8 cellular contexts compared by ENCODE assay signal in genomic region chr4:158193171-158193749, GRCh38. TPM values are rescaled to one million over a fixed set of nuclear protein-coding genes. Genes with fewer than 3 reads are reported as not detected.
A peak's percentile ranks its signal among the peaks of the same experiment; 100 is the strongest.
DNase-seq lines count a peak whose midpoint lies in the region; ATAC-seq and TF ChIP-seq lines count a peak whose summit lies in the region.

No MANE protein-coding gene starts in this region.

- ATAC-seq in lower lobe of right lung: peak; percentile 68 to 81
- ATAC-seq in activated naive CD8-positive, alpha-beta T cell treated with anti-CD3 and anti-CD28 coated beads, Interleukin-2, amount 50 U/mL, for 24 hours: no peak
- ATAC-seq in activated T-cell treated with anti-CD3 and anti-CD28 coated beads, Interleukin-2, amount 50 U/mL, for 4 hours: no peak

- H3K4me1 ChIP-seq in Caco-2 (no peaks in the 10 kb centered on the region), lower lobe of right lung (no peaks in the 10 kb centered on the region)

- H3K9me3 Mint-ChIP-seq in Caco-2 (ENCODE audit: unreplicated experiment) (no peaks in the 10 kb centered on the region), immature natural killer cell (peaks cover 0 to 2% (median under 1%) of the 10 kb centered on the region in 6 donors)
- H3K9me3 Mint-ChIP-seq in activated naive CD8-positive, alpha-beta T cell treated with anti-CD3 and anti-CD28 coated beads, Interleukin-2, amount 50 U/mL, for 24 hours: no peaks in the 10 kb centered on the region
- no peaks in the 10 kb centered on the region for H3K9me3 Mint-ChIP-seq in activated T-cell treated with anti-CD3 and anti-CD28 coated beads, Interleukin-2, amount 50 U/mL, for 4 hours

- DNase-seq in Caco-2 (peak in 1 of 2 experiments; percentile 37), GM20000 (ENCODE audit: low spot score) (peak; percentile 28), NCI-H146 treated with DMSO at 0.1 percent for 48 hours (lab: John Stamatoyannopoulos, UW; ENCODE audit: unreplicated experiment) (peak; percentile 32), cardiac fibroblast (ENCODE audit: low read depth in 2 of 2) (peak; percentile 46 to 50), lower lobe of right lung (no peak), immature natural killer cell (no peak)
- DNase-seq in activated naive CD8-positive, alpha-beta T cell treated with anti-CD3 and anti-CD28 coated beads, Interleukin-2, amount 50 U/mL, for 24 hours: no peak
- no peak for DNase-seq in activated T-cell treated with anti-CD3 and anti-CD28 coated beads, Interleukin-2, amount 50 U/mL, for 4 hours

- H3K27me3 Mint-ChIP-seq in Caco-2 (ENCODE audit: insufficient read depth, unreplicated experiment) (no peaks in the 10 kb centered on the region), immature natural killer cell (ENCODE audit: low read depth in 3 of 3) (peaks cover 0 to 2% (median 0%) of the 10 kb centered on the region in 3 donors)
- H3K27me3 Mint-ChIP-seq in activated naive CD8-positive, alpha-beta T cell treated with anti-CD3 and anti-CD28 coated beads, Interleukin-2, amount 50 U/mL, for 24 hours: peaks cover 3% of the 10 kb centered on the region
- no peaks in the 10 kb centered on the region for H3K27me3 Mint-ChIP-seq in activated T-cell treated with anti-CD3 and anti-CD28 coated beads, Interleukin-2, amount 50 U/mL, for 4 hours (ENCODE audit: low read depth)

- intact Hi-C loops in Caco-2 (cut with micrococcal nuclease; ENCODE audit: unreplicated experiment): loop anchor here (1.0 to 10.0 kb wide), 3 partner anchors 17 to 432 kb away; partner anchors contain the start of gene TMEM144
- intact Hi-C loops in lower lobe of right lung (cut with DNase I): loop anchor here (10.0 kb wide), 1 partner anchor 62 kb away; no protein-coding TSS in a partner anchor

- no peaks in the 10 kb centered on the region for H3K27me3 ChIP-seq in Caco-2 (replicated peaks; ENCODE audit: control insufficient read depth, insufficient read depth, low read length)
- H3K27me3 ChIP-seq in lower lobe of right lung (ENCODE audit: low read depth): no peaks in the 10 kb centered on the region

- H3K27ac ChIP-seq in lower lobe of right lung: no peak overlapping the region

- POLR2A ChIA-PET in Caco-2 (lab: Charles Lee): no interaction called here

- H3K4me1 Mint-ChIP-seq in Caco-2 (ENCODE audit: low read depth, unreplicated experiment): peaks cover 6% of the 10 kb centered on the region
- H3K4me1 Mint-ChIP-seq in activated naive CD8-positive, alpha-beta T cell treated with anti-CD3 and anti-CD28 coated beads, Interleukin-2, amount 50 U/mL, for 24 hours: no peaks in the 10 kb centered on the region
- H3K4me1 Mint-ChIP-seq in activated T-cell treated with anti-CD3 and anti-CD28 coated beads, Interleukin-2, amount 50 U/mL, for 4 hours (ENCODE audit: low read depth): peaks cover 2% of the 10 kb centered on the region
- H3K4me1 Mint-ChIP-seq in immature natural killer cell: no peaks in the 10 kb centered on the region

- CTCF ChIA-PET in Caco-2 (lab: Charles Lee): interaction anchor here (0.6 to 2.2 kb wide), 3 partner anchors 10 to 62 kb away, joined by 3 to 7 read pairs (median 4); partner anchors contain the start of gene TMEM144

- H3K4me3 Mint-ChIP-seq in Caco-2 (ENCODE audit: unreplicated experiment) (no peak overlapping the region), immature natural killer cell (no peak overlapping the region)
- H3K4me3 Mint-ChIP-seq in activated naive CD8-positive, alpha-beta T cell treated with anti-CD3 and anti-CD28 coated beads, Interleukin-2, amount 50 U/mL, for 24 hours: no peak overlapping the region
- H3K4me3 Mint-ChIP-seq in activated T-cell treated with anti-CD3 and anti-CD28 coated beads, Interleukin-2, amount 50 U/mL, for 4 hours: no peak overlapping the region

- H3K36me3 Mint-ChIP-seq in Caco-2 (ENCODE audit: insufficient read depth, unreplicated experiment) (peaks cover 7% of the 10 kb centered on the region), immature natural killer cell (no peaks in the 10 kb centered on the region)
- H3K36me3 Mint-ChIP-seq in activated naive CD8-positive, alpha-beta T cell treated with anti-CD3 and anti-CD28 coated beads, Interleukin-2, amount 50 U/mL, for 24 hours (ENCODE audit: low read depth): no peaks in the 10 kb centered on the region
- H3K36me3 Mint-ChIP-seq in activated T-cell treated with anti-CD3 and anti-CD28 coated beads, Interleukin-2, amount 50 U/mL, for 4 hours (ENCODE audit: insufficient read depth): no peaks in the 10 kb centered on the region

- no peak overlapping the region for H3K27ac Mint-ChIP-seq in Caco-2 (ENCODE audit: unreplicated experiment)
- H3K27ac Mint-ChIP-seq in activated naive CD8-positive, alpha-beta T cell treated with anti-CD3 and anti-CD28 coated beads, Interleukin-2, amount 50 U/mL, for 24 hours: no peak overlapping the region
- no peak overlapping the region for H3K27ac Mint-ChIP-seq in immature natural killer cell

- H3K4me3 ChIP-seq in Caco-2 (ENCODE audit: low read depth, low read length): no peak overlapping the region
- H3K4me3 ChIP-seq in cardiac fibroblast (replicated peaks in 1 of 2; ENCODE audit: low read depth in 2 of 2, low read length in 2 of 2): no peak overlapping the region
- H3K4me3 ChIP-seq in lower lobe of right lung: no peak overlapping the region

- H3K36me3 ChIP-seq in Caco-2 (ENCODE audit: control insufficient read depth, insufficient read depth, low read length) (no peaks in the 10 kb centered on the region), lower lobe of right lung (no peaks in the 10 kb centered on the region)

- no TSS peak for BruUV-seq in Caco-2 (replicated peaks; lab: Mats Ljungman, UMichigan)

- no peaks in the 10 kb centered on the region for H3K9me3 ChIP-seq in Caco-2
- H3K9me3 ChIP-seq in lower lobe of right lung: no peaks in the 10 kb centered on the region

- peak; percentile 35 to 44 for TF ChIP-seq CTCF in Caco-2 (IDR thresholded peaks at IDR 0.05; ENCODE audit: insufficient read depth in 1 of 2, low read depth in 1 of 2, low read length in 1 of 2, severe bottlenecking in 1 of 2, unreplicated experiment in 1 of 2)
- TF ChIP-seq CTCF in GM20000 (IDR thresholded peaks at IDR 0.05; ENCODE audit: extremely low read depth, missing control alignments): peak; percentile 36
- peak; percentile 61 for TF ChIP-seq CTCF in cardiac fibroblast (IDR thresholded peaks at IDR 0.05; ENCODE audit: low read depth, low read length)
- peak; percentile 59 for TF ChIP-seq CTCF in lower lobe of right lung (IDR thresholded peaks at IDR 0.05)

RNA-seq across cellular contexts. Expression of gene TMEM144, which starts 17.0 kb away (rescaled TPM):
- total RNA-seq in Caco-2 (2022) (15.5 and 17.9 TPM in 2 replicates), lower lobe of right lung (13.1 TPM)
- under 1 TPM in 1 of 3 donors, not detected in 2; 0.10 TPM for total RNA-seq in activated T-cell treated with anti-CD3 and anti-CD28 coated beads, Interleukin-2, amount 50 U/mL, for 4 hours
- under 1 TPM in 2 of 3 donors, not detected in 1; 0.36 TPM for polyA plus RNA-seq in immature natural killer cell

RNA-seq across cellular contexts. Expression of gene GASK1B, which starts 20.4 kb away (rescaled TPM):
- total RNA-seq in Caco-2 (2022) (42.5 and 48.5 TPM in 2 replicates), lower lobe of right lung (22.7 TPM)
- under 1 TPM; 0.11 to 0.32 (median 0.15) TPM for total RNA-seq in activated T-cell treated with anti-CD3 and anti-CD28 coated beads, Interleukin-2, amount 50 U/mL, for 4 hours
- under 1 TPM in 2 of 3 donors, not detected in 1; 0.36 to 0.54 TPM for polyA plus RNA-seq in immature natural killer cell

Comparison
In these comparisons a context has a peak if more than half of its experiments do, and no peak if none do; other contexts are left out.
1. DNase-seq: peak in GM20000 (single experiment), NCI-H146 treated with DMSO at 0.1 percent for 48 hours (single experiment) and cardiac fibroblast (2 of 2); none in lower lobe of right lung (single experiment), activated naive CD8-positive, alpha-beta T cell treated with anti-CD3 and anti-CD28 coated beads, Interleukin-2, amount 50 U/mL, for 24 hours (single experiment), activated T-cell treated with anti-CD3 and anti-CD28 coated beads, Interleukin-2, amount 50 U/mL, for 4 hours (single experiment) and immature natural killer cell (0 of 3).
2. ATAC-seq: peak in lower lobe of right lung (2 of 2); none in activated naive CD8-positive, alpha-beta T cell treated with anti-CD3 and anti-CD28 coated beads, Interleukin-2, amount 50 U/mL, for 24 hours (single experiment) and activated T-cell treated with anti-CD3 and anti-CD28 coated beads, Interleukin-2, amount 50 U/mL, for 4 hours (0 of 2).
3. RNA of gene TMEM144, which starts 17.0 kb away (total RNA-seq): 15.5 to 17.9 TPM in Caco-2 and 13.1 TPM in lower lobe of right lung (single experiment); 0.10 TPM in activated T-cell treated with anti-CD3 and anti-CD28 coated beads, Interleukin-2, amount 50 U/mL, for 4 hours; every median in the first group is over 10 times any median in the second.
4. RNA of gene GASK1B, which starts 20.4 kb away (total RNA-seq): 42.5 to 48.5 TPM in Caco-2 and 22.7 TPM in lower lobe of right lung (single experiment); 0.11 to 0.32 TPM in activated T-cell treated with anti-CD3 and anti-CD28 coated beads, Interleukin-2, amount 50 U/mL, for 4 hours; every median in the first group is over 10 times any median in the second.
5. Peak in every context shown above with its lines, with median percentiles within 50 percentile points of each other: CTCF ChIP-seq.